In the genomic region with DNA sequence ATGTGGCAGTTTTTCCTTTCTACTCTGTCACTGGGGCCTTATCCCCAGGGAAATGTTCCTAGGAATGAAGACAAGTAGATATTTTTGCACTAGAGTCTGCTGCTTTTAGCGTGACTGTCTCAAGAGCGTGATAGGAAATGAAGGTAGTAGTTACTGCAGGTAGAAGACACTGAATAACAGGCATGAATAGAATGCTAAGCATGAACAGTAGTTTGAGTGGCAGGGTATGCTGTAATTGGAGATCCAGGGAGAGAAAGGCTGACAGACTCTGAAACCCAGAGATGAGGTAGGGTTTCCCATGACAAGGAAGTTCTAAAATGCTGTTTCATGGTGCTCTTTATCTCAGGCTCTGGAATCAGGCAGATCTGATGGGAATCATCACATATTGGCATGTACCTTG, we compare ENCODE assay signal across 26 cellular contexts.
"Had no signal": no experiment of that assay in that cellular context is flagged by ENCODE, and none has a peak within 500 bp of the region (broad histone marks: within the 10 kb centered on the region; RNA-seq: fewer than 3 reads in every experiment).

No MANE protein-coding gene starts in this region.

- H3K4me3 ChIP-seq: breast epithelium, esophagus squamous epithelium, heart right ventricle, left ventricle myocardium inferior, lung, mucosa of descending colon, right lobe of liver, tibial nerve had no signal

- H3K36me3 ChIP-seq: breast epithelium, esophagus squamous epithelium, heart right ventricle, left ventricle myocardium inferior, neutrophil, right lobe of liver, tibial nerve, WERI-Rb-1 had no signal

- DNase-seq: activated CD4-positive, alpha-beta memory T cell treated with anti-CD3 and anti-CD28 coated beads, Interleukin-2, amount 10 ng/mL, durations not matched to agents 7 days and 5 days; activated CD4-positive, alpha-beta T cell treated with anti-CD3 and anti-CD28 coated beads for 1 hour; activated CD4-positive, alpha-beta T cell treated with anti-CD3 and anti-CD28 coated beads, Interleukin-2, amount 10 ng/mL, durations not matched to agents 7 days and 5 days; activated naive CD4-positive, alpha-beta T cell; activated T-cell treated with anti-CD3 and anti-CD28 coated beads, Interleukin-2, amount 50 U/mL, for 4 hours; effector CD8-positive, alpha-beta T cell; esophagus squamous epithelium; foreskin melanocyte; heart right ventricle; left ventricle myocardium inferior; mucosa of descending colon; right lobe of liver; stimulated activated CD4-positive, alpha-beta T cell treated with anti-CD3 and anti-CD28 coated beads, Interleukin-2, amount 100 ng/mL, for 48 hours; stimulated activated naive CD4-positive, alpha-beta T cell treated with Interleukin-2 at 50 U/mL for 16 hours; T1000; WERI-Rb-1 had no signal

- H3K9me3 Mint-ChIP-seq: activated CD4-positive, alpha-beta memory T cell treated with anti-CD3 and anti-CD28 coated beads, Interleukin-2, amount 10 ng/mL, durations not matched to agents 7 days and 5 days had no signal

- H3K4me1 Mint-ChIP-seq: activated CD4-positive, alpha-beta memory T cell treated with anti-CD3 and anti-CD28 coated beads, Interleukin-2, amount 10 ng/mL, durations not matched to agents 7 days and 5 days; activated CD4-positive, alpha-beta T cell treated with anti-CD3 and anti-CD28 coated beads, Interleukin-2, amount 10 ng/mL, durations not matched to agents 7 days and 5 days; central memory CD8-positive, alpha-beta T cell had no signal

- H3K9me3 ChIP-seq: breast epithelium, esophagus squamous epithelium, left ventricle myocardium inferior, neutrophil, right lobe of liver, tibial nerve had no signal

- H3K4me3 Mint-ChIP-seq: activated CD4-positive, alpha-beta memory T cell treated with anti-CD3 and anti-CD28 coated beads, Interleukin-2, amount 10 ng/mL, durations not matched to agents 7 days and 5 days; activated CD4-positive, alpha-beta T cell treated with anti-CD3 and anti-CD28 coated beads, Interleukin-2, amount 10 ng/mL, durations not matched to agents 7 days and 5 days; activated T-cell treated with anti-CD3 and anti-CD28 coated beads, Interleukin-2, amount 50 U/mL, for 4 hours; central memory CD8-positive, alpha-beta T cell; natural killer cell treated with Interleukin-12 subunit alpha and Interleukin-12 subunit beta and Interleukin-15 and Interleukin-18, amount 100 ng/mL, for 72 hours had no signal

- H3K27me3 ChIP-seq: breast epithelium, esophagus squamous epithelium, neutrophil, right lobe of liver, tibial nerve had no signal

- H3K36me3 Mint-ChIP-seq: activated naive CD4-positive, alpha-beta T cell treated with anti-CD3 and anti-CD28 coated beads, Interleukin-2, amount 50 U/mL, for 72 hours; natural killer cell treated with Interleukin-12 subunit alpha and Interleukin-12 subunit beta and Interleukin-15 and Interleukin-18, amount 100 ng/mL, for 72 hours had no signal

- H3K27ac ChIP-seq: breast epithelium, epithelial cell of prostate, esophagus squamous epithelium, heart right ventricle, left ventricle myocardium inferior, neutrophil, right lobe of liver, tibial nerve, WERI-Rb-1 had no signal

- H3K27ac Mint-ChIP-seq: activated CD4-positive, alpha-beta memory T cell treated with anti-CD3 and anti-CD28 coated beads, Interleukin-2, amount 10 ng/mL, durations not matched to agents 7 days and 5 days; activated CD4-positive, alpha-beta T cell treated with anti-CD3 and anti-CD28 coated beads, Interleukin-2, amount 10 ng/mL, durations not matched to agents 7 days and 5 days; activated naive CD4-positive, alpha-beta T cell treated with anti-CD3 and anti-CD28 coated beads, Interleukin-2, amount 50 U/mL, for 72 hours; activated T-helper 2 cell treated with anti-CD3 and anti-CD28 coated beads, Interferon-gamma antibody, Interleukin-2, Interleukin-4, amounts not matched to agents 10 μg/mL and 5 μg/mL and 100 μg/mL, durations not matched to agents 14 hours and 24 hours and 36 hours; natural killer cell treated with Interleukin-12 subunit alpha and Interleukin-12 subunit beta and Interleukin-15 and Interleukin-18, amount 100 ng/mL, for 72 hours; progenitor cell of endocrine pancreas had no signal

- ATAC-seq: activated naive CD4-positive, alpha-beta T cell treated with anti-CD3 and anti-CD28 coated beads, Interleukin-2, amount 50 U/mL, for 72 hours; activated T-cell treated with anti-CD3 and anti-CD28 coated beads, Interleukin-2, amount 50 U/mL, for 4 hours; heart right ventricle; mucosa of descending colon; natural killer cell treated with Interleukin-12 subunit alpha and Interleukin-12 subunit beta and Interleukin-15 and Interleukin-18, amount 100 ng/mL, for 72 hours; right lobe of liver had no signal

- H3K27me3 Mint-ChIP-seq: activated CD4-positive, alpha-beta memory T cell treated with anti-CD3 and anti-CD28 coated beads, Interleukin-2, amount 10 ng/mL, durations not matched to agents 7 days and 5 days; activated CD4-positive, alpha-beta T cell treated with anti-CD3 and anti-CD28 coated beads, Interleukin-2, amount 10 ng/mL, durations not matched to agents 7 days and 5 days; central memory CD8-positive, alpha-beta T cell; natural killer cell treated with Interleukin-12 subunit alpha and Interleukin-12 subunit beta and Interleukin-15 and Interleukin-18, amount 100 ng/mL, for 72 hours; progenitor cell of endocrine pancreas had no signal
